Comparison of ENCODE assay signal across 1 cellular context in the genomic region with DNA sequence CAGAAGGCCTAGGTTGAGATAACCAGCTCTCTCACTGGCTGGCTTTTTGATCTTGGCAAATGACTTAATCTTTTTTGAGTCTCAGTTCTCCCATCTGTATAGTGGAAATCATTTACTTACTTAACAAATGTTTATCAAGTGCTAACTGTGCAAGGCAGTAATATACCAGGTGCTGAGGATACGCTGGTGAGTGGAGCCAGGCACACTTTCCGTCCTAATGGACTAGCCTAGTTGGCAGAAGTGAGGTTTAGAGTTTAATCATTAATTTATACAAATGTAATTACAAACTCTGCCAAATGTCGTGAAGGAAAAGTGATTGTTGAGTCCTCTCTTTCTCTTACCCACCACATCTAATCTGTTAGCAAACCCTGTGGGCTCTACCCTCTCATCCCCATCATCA.
TF ChIP-seq lines count a peak whose summit lies in the region.

No MANE protein-coding gene starts in this region.

TF ChIP-seq in HepG2, 621 proteins besides CTCF, POLR2A, EP300 and RAD21 (continued from another document):
- TF ChIP-seq SRF (IDR thresholded peaks at IDR 0.05; ENCODE audit: low read depth, low read length) (no peak), JUND (CRISPR knock-in tag; IDR thresholded peaks at IDR 0.05) (no peak), HNRNPLL (IDR thresholded peaks at IDR 0.05; ENCODE audit: low read depth, low read length, poor library complexity, severe bottlenecking) (no peak), ZNF746 (CRISPR knock-in tag; IDR thresholded peaks at IDR 0.05) (no peak), PAF1 (CRISPR knock-in tag; IDR thresholded peaks at IDR 0.05) (no peak), ZC3H13 (CRISPR knock-in tag; IDR thresholded peaks at IDR 0.05) (no peak)
- TF ChIP-seq, protein P1, sequence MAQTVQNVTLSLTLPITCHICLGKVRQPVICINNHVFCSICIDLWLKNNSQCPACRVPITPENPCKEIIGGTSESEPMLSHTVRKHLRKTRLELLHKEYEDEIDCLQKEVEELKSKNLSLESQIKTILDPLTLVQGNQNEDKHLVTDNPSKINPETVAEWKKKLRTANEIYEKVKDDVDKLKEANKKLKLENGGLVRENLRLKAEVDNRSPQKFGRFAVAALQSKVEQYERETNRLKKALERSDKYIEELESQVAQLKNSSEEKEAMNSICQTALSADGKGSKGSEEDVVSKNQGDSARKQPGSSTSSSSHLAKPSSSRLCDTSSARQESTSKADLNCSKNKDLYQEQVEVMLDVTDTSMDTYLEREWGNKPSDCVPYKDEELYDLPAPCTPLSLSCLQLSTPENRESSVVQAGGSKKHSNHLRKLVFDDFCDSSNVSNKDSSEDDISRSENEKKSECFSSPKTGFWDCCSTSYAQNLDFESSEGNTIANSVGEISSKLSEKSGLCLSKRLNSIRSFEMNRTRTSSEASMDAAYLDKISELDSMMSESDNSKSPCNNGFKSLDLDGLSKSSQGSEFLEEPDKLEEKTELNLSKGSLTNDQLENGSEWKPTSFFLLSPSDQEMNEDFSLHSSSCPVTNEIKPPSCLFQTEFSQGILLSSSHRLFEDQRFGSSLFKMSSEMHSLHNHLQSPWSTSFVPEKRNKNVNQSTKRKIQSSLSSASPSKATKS (CRISPR knock-in tag; IDR thresholded peaks at IDR 0.05), result no peak
- TF ChIP-seq, protein P2, sequence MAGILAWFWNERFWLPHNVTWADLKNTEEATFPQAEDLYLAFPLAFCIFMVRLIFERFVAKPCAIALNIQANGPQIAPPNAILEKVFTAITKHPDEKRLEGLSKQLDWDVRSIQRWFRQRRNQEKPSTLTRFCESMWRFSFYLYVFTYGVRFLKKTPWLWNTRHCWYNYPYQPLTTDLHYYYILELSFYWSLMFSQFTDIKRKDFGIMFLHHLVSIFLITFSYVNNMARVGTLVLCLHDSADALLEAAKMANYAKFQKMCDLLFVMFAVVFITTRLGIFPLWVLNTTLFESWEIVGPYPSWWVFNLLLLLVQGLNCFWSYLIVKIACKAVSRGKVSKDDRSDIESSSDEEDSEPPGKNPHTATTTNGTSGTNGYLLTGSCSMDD (CRISPR knock-in tag; IDR thresholded peaks at IDR 0.05), result no peak
- TF ChIP-seq, protein P3, sequence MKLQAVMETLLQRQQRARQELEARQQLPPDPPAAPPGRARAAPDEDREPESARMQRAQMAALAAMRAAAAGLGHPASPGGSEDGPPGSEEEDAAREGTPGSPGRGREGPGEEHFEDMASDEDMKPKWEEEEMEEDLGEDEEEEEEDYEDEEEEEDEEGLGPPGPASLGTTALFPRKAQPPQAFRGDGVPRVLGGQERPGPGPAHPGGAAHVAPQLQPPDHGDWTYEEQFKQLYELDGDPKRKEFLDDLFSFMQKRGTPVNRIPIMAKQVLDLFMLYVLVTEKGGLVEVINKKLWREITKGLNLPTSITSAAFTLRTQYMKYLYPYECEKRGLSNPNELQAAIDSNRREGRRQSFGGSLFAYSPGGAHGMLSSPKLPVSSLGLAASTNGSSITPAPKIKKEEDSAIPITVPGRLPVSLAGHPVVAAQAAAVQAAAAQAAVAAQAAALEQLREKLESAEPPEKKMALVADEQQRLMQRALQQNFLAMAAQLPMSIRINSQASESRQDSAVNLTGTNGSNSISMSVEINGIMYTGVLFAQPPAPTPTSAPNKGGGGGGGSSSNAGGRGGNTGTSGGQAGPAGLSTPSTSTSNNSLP (IDR thresholded peaks at IDR 0.05; ENCODE audit: low read depth, low read length), result no peak
TF ChIP-seq in HepG2: peak in this region for 0.
